In genomic region chr18:49241852-49242251, GRCh38 we compare ENCODE assay signal across 18 cellular contexts.
A peak's percentile ranks its signal among the peaks of the same experiment; 100 is the strongest.
DNase-seq lines count a peak whose midpoint lies in the region; ATAC-seq and TF ChIP-seq lines count a peak whose summit lies in the region.
"Had no signal": no experiment of that assay in that cellular context is flagged by ENCODE, and none has a peak within 500 bp of the region (broad histone marks: within the 10 kb centered on the region; RNA-seq: fewer than 3 reads in every experiment).

No MANE protein-coding gene starts in this region.

- peak; percentile 62 for DNase-seq in AG20443 (ENCODE audit: low spot score)
- peak; percentile 13 for DNase-seq in M059J (ENCODE audit: low read depth)
- peak; percentile 79 for DNase-seq in epithelial cell of esophagus (ENCODE audit: low read depth)
- DNase-seq in kidney glomerular epithelial cell (lab: John Stamatoyannopoulos, UW), result peak; percentile 7
- no peak for DNase-seq in endodermal cell
- no peak for DNase-seq in NCI-H2196 (lab: John Stamatoyannopoulos, UW; ENCODE audit: unreplicated experiment)
- DNase-seq: activated CD4-positive, alpha-beta T cell treated with anti-CD3 and anti-CD28 coated beads, Interleukin-2, amount 50 U/mL, for 4 hours; activated naive CD8-positive, alpha-beta T cell treated with anti-CD3 and anti-CD28 coated beads, Interleukin-2, amount 10 ng/mL, durations not matched to agents 7 days and 5 days; activated T-cell treated with anti-CD3 and anti-CD28 coated beads, Interleukin-2, amount 50 U/mL, for 24 hours; Calu3; cerebellar nuclear complex; KG1; NCI-H1436; small intestine; stimulated activated naive CD8-positive, alpha-beta T cell treated with anti-CD3 and anti-CD28 coated beads, Interleukin-15, Interleukin-2, amounts not matched to agents 100 U/mL and 50 U/mL, for 24 hours had no signal

- H3K4me1 Mint-ChIP-seq in endodermal cell, result no peaks in the 10 kb centered on the region

- no peak overlapping the region for H3K27ac Mint-ChIP-seq in endodermal cell
- H3K27ac Mint-ChIP-seq: activated naive CD8-positive, alpha-beta T cell treated with anti-CD3 and anti-CD28 coated beads, Interleukin-2, amount 10 ng/mL, durations not matched to agents 7 days and 5 days; activated T-cell treated with anti-CD3 and anti-CD28 coated beads, Interleukin-2, amount 50 U/mL, for 24 hours had no signal

- peaks cover 25% of the 10 kb centered on the region for H3K9me3 Mint-ChIP-seq in endodermal cell
- H3K9me3 Mint-ChIP-seq: activated naive CD8-positive, alpha-beta T cell treated with anti-CD3 and anti-CD28 coated beads, Interleukin-2, amount 10 ng/mL, durations not matched to agents 7 days and 5 days; activated T-cell treated with anti-CD3 and anti-CD28 coated beads, Interleukin-2, amount 50 U/mL, for 24 hours had no signal

- no peaks in the 10 kb centered on the region for H3K27me3 ChIP-seq in endodermal cell (ENCODE audit: control insufficient read depth, insufficient read depth, low read length, poor library complexity, severe bottlenecking)

- H3K4me3 ChIP-seq in epithelial cell of esophagus (ENCODE audit: low read length) (no peak overlapping the region), endodermal cell (ENCODE audit: low read length) (no peak overlapping the region)

- H3K9me3 ChIP-seq in endodermal cell (ENCODE audit: control insufficient read depth, low read length), result peaks cover 23% of the 10 kb centered on the region

- H3K36me3 Mint-ChIP-seq in endodermal cell (ENCODE audit: low read depth), result peaks cover 28% of the 10 kb centered on the region

- H3K36me3 ChIP-seq in endodermal cell (ENCODE audit: control insufficient read depth, insufficient read depth, low read length), result peaks cover 10% of the 10 kb centered on the region

- no peaks in the 10 kb centered on the region for H3K27me3 Mint-ChIP-seq in endodermal cell (ENCODE audit: insufficient read depth)
- H3K27me3 Mint-ChIP-seq: activated naive CD8-positive, alpha-beta T cell treated with anti-CD3 and anti-CD28 coated beads, Interleukin-2, amount 10 ng/mL, durations not matched to agents 7 days and 5 days; activated T-cell treated with anti-CD3 and anti-CD28 coated beads, Interleukin-2, amount 50 U/mL, for 24 hours had no signal

- no peaks in the 10 kb centered on the region for H3K4me1 ChIP-seq in endodermal cell (ENCODE audit: control insufficient read depth, insufficient read depth, low read length)

- H3K9ac ChIP-seq in endodermal cell (ENCODE audit: extremely low read depth, low read length, poor library complexity, severe bottlenecking), result no peak overlapping the region

- H3K27ac ChIP-seq in endodermal cell (ENCODE audit: low read depth, low read length), result no peak overlapping the region

- 96% methylated on average over 6 to 9 of the region's 9 CpGs for WGBS in endodermal cell (ENCODE audit: insufficient coverage in 1 of 2, insufficient read length in 1 of 2), 2 experiments

- TF ChIP-seq CTCF in epithelial cell of esophagus (IDR thresholded peaks at IDR 0.05; ENCODE audit: insufficient read depth, low read depth, low read length, missing control alignments), result no peak
- TF ChIP-seq CTCF in endodermal cell (conservative IDR thresholded peaks at IDR 0.05), result no peak

- ATAC-seq in GM21786 (IDR thresholded peaks at IDR 0.05; ENCODE audit: unreplicated experiment) (no peak), HG03135 (IDR thresholded peaks at IDR 0.05; ENCODE audit: unreplicated experiment) (no peak)
- ATAC-seq: left lobe of liver; stimulated activated naive CD8-positive, alpha-beta T cell treated with anti-CD3 and anti-CD28 coated beads, Interleukin-15, Interleukin-2, amounts not matched to agents 100 U/mL and 50 U/mL, for 24 hours had no signal

- no peak overlapping the region for H3K4me3 Mint-ChIP-seq in endodermal cell
- H3K4me3 Mint-ChIP-seq: activated naive CD8-positive, alpha-beta T cell treated with anti-CD3 and anti-CD28 coated beads, Interleukin-2, amount 10 ng/mL, durations not matched to agents 7 days and 5 days; activated T-cell treated with anti-CD3 and anti-CD28 coated beads, Interleukin-2, amount 50 U/mL, for 24 hours had no signal

Comparison
In these comparisons a context has a peak if more than half of its experiments do, and no peak if none do; other contexts are left out.
1. DNase-seq: peak in AG20443 (single experiment), M059J (single experiment), epithelial cell of esophagus (single experiment) and kidney glomerular epithelial cell (single experiment); none in endodermal cell (single experiment) and NCI-H2196 (single experiment).